In the genomic region with DNA sequence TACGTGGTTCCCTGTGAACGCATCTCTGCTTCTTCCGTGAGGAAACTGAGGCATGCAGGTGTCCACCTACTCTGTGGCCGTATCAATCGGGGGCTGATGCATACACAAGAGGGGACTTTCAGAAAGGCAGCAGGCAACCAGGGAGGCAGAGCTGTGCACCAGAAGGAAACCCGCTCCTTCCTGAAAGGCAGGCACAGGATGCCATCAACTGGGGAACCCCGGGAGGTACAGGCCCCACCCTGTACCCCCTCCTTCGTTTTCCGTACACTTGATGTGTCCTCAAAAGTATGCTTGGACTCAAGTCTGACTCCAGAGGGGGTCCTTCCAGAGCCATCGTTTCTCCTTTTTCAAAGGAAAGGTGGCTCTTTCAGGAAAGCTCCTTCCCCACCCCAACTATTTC, we compare ENCODE assay signal across 1 cellular context.
A peak's percentile ranks its signal among the peaks of the same experiment; 100 is the strongest.
TF ChIP-seq lines count a peak whose summit lies in the region.

No MANE protein-coding gene starts in this region.

TF ChIP-seq in K562, 482 proteins besides CTCF, POLR2A, EP300 and RAD21:
- TF ChIP-seq, protein P1, sequence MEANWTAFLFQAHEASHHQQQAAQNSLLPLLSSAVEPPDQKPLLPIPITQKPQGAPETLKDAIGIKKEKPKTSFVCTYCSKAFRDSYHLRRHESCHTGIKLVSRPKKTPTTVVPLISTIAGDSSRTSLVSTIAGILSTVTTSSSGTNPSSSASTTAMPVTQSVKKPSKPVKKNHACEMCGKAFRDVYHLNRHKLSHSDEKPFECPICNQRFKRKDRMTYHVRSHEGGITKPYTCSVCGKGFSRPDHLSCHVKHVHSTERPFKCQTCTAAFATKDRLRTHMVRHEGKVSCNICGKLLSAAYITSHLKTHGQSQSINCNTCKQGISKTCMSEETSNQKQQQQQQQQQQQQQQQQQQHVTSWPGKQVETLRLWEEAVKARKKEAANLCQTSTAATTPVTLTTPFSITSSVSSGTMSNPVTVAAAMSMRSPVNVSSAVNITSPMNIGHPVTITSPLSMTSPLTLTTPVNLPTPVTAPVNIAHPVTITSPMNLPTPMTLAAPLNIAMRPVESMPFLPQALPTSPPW (CRISPR knock-in tag; IDR thresholded peaks at IDR 0.05) = peak; percentile 28; the same call in 1 of the 2 replicates
- TF ChIP-seq SRF (CRISPR knock-in tag; IDR thresholded peaks at IDR 0.05) = peak in 1 of 2 experiments; percentile 45; a peak in 1 of 4 replicates
- TF ChIP-seq, protein P2, sequence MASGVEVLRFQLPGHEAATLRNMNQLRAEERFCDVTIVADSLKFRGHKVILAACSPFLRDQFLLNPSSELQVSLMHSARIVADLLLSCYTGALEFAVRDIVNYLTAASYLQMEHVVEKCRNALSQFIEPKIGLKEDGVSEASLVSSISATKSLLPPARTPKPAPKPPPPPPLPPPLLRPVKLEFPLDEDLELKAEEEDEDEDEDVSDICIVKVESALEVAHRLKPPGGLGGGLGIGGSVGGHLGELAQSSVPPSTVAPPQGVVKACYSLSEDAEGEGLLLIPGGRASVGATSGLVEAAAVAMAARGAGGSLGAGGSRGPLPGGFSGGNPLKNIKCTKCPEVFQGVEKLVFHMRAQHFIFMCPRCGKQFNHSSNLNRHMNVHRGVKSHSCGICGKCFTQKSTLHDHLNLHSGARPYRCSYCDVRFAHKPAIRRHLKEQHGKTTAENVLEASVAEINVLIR (CRISPR knock-in tag; IDR thresholded peaks at IDR 0.05) = no peak
